8 cellular contexts compared by ENCODE assay signal in the genomic region with DNA sequence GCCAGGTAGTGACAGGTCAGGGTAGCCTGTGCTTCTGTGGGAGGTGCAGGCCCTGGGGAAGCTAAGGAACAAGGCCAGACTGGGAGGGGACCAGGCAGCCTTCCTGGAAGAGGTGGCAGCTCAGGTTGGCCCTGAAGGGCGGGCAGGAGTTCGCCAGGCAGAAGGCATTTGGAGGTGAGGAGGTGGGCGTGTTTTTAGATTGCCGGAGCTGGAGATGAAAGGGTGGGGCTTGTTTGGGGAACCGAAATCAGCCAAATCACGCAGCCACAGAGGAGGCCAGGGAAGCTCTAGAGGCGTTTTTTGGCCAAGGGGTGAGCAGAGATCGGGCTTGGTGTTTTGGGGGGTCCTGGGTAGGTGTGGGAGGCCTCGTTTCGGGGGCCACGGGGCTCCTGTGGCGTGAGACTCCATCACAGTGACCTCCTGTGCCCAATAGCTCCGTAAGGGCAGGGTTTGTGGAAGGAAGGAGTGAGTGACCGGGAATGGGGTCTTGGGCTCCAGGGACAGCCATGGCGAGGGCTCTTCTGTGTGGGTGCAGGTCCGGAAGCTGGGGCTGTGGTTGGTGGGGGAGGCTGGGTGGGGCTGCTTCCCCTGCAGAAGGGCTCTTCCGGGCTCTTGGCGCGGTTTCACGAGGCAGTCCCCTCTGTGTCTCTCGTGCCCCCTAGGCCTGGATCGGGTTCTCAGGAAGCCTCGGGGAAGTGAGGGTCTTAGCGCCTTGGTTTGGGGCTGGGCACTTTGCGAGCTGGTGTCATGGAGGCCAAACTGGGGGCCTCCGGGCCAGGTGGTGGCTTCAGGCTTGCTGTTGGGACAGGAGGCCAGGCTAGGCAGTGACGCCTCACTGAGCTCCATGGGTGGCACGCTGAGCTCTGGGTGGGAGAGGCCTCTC. TPM values are rescaled to one million over a fixed set of nuclear protein-coding genes. Genes with fewer than 3 reads are reported as not detected.
DNase-seq lines count a peak whose midpoint lies in the region; ATAC-seq and TF ChIP-seq lines count a peak whose summit lies in the region.

No MANE protein-coding gene starts in this region.

- WGBS in right lobe of liver (ENCODE audit: insufficient coverage, low coverage, low lambda C conversion rate, missing lambda C conversion rate), result 59% methylated on average over 10 of the region's 28 CpGs
- WGBS in lower leg skin, 2 donors, result 60 to 64% methylated on average over 25 to 28 of the region's 28 CpGs

- intact Hi-C loops in right lobe of liver (cut with DNase I) (no loop called here), lower leg skin (cut with DNase I; ENCODE audit: low total_unique reads) (no loop called here)

- H3K4me3 ChIP-seq in right lobe of liver (peak overlapping the region in 2 of 3 donors; percentile 14 to 36), lower leg skin (ENCODE audit: low read depth, poor library complexity, severe bottlenecking) (no peak overlapping the region)

- in situ Hi-C loops in KBM-7 (cut with MboI; ENCODE audit: low pct_unique_long_range_greater_than_20kb, low sequenced_read_pairs), result no loop called here

- no peaks in the 10 kb centered on the region for H3K36me3 ChIP-seq in right lobe of liver

- DNase-seq in CMK (ENCODE audit: low read depth) (peak; percentile 77), KBM-7 (peak; percentile 85), right lobe of liver (peak in 2 of 3 donors; percentile 47 to 63), superior temporal gyrus (ENCODE audit: extremely low spot score) (no peak), lower leg skin (ENCODE audit: low spot score in 2 of 2) (no peak)
- DNase-seq in activated CD8-positive, alpha-beta memory T cell treated with anti-CD3 and anti-CD28 coated beads, Interleukin-2, amount 50 U/mL, for 4 hours, result peak; percentile 57

- peak overlapping the region; percentile 11 to 64 (median 57) for H3K27ac ChIP-seq in right lobe of liver

- no peaks in the 10 kb centered on the region for H3K27me3 ChIP-seq in right lobe of liver

- no peaks in the 10 kb centered on the region for H3K4me1 ChIP-seq in right lobe of liver

- H3K9me3 ChIP-seq in right lobe of liver, result no peaks in the 10 kb centered on the region

- no peak for TF ChIP-seq CTCF in right lobe of liver (IDR thresholded peaks at IDR 0.05)
- no peak for TF ChIP-seq CTCF in lower leg skin (IDR thresholded peaks at IDR 0.05)

- no peak for TF ChIP-seq POLR2A in right lobe of liver (IDR thresholded peaks at IDR 0.05)
- TF ChIP-seq POLR2A in lower leg skin (IDR thresholded peaks at IDR 0.05), result no peak

- ATAC-seq in GM21367 (IDR thresholded peaks at IDR 0.05; ENCODE audit: unreplicated experiment) (peak; percentile 57), right lobe of liver (peak; percentile 26 to 54 (median 38)), HG03039 (IDR thresholded peaks at IDR 0.05; ENCODE audit: unreplicated experiment) (no peak)

RNA-seq across cellular contexts. Expression of gene ADCY7, which starts 7.8 kb away (rescaled TPM):
- 10 to 100 TPM in 1 of 6 experiments, 1 to 10 TPM in 5; 2.5 to 10.2 (median 6.5) TPM for total RNA-seq in right lobe of liver
- total RNA-seq in lower leg skin, result 10 to 100 TPM; 14.0 to 28.2 (median 21.0) TPM

Comparison
In these comparisons a context has a peak if more than half of its experiments do, and no peak if none do; other contexts are left out.
1. DNase-seq: peak in CMK (single experiment), KBM-7 (single experiment), activated CD8-positive, alpha-beta memory T cell treated with anti-CD3 and anti-CD28 coated beads, Interleukin-2, amount 50 U/mL, for 4 hours (single experiment) and right lobe of liver (2 of 3); none in superior temporal gyrus (single experiment) and lower leg skin (0 of 2).